1 cellular context compared by ENCODE assay signal in genomic region chr7:56106108-56107073, GRCh38.
TF ChIP-seq lines count a peak whose summit lies in the region.

CHCHD2 (minus strand) TSS chr7:56106476; CDS start chr7:56106413, 63 bp downstream.

TF ChIP-seq in H1, 55 proteins besides CTCF, POLR2A, EP300 and RAD21 (continued from another document):
- TF ChIP-seq USF2 (IDR thresholded peaks at IDR 0.05; ENCODE audit: low read length) (0 out of 2 replicates have a peak, but pooled peaks have one; percentile 15), E2F6 (IDR thresholded peaks at IDR 0.05) (peak; percentile 36; the same call in 1 of the 2 replicates), CEBPB (IDR thresholded peaks at IDR 0.05; ENCODE audit: low read depth, low read length) (no peak), YY1 (IDR thresholded peaks at IDR 0.05; ENCODE audit: low read depth, low read length) (no peak), SRF (IDR thresholded peaks at IDR 0.05; ENCODE audit: low read depth, low read length) (no peak), SIRT6 (IDR thresholded peaks at IDR 0.05; ENCODE audit: low read length) (no peak), BCL11A (IDR thresholded peaks at IDR 0.05; ENCODE audit: low read depth in 2 of 2, low read length in 2 of 2) (no peak), TAF1 (IDR thresholded peaks at IDR 0.05; ENCODE audit: low read depth, low read length) (peak; percentile 73), KDM5A (IDR thresholded peaks at IDR 0.05; ENCODE audit: low read length) (0 out of 2 replicates have a peak, but pooled peaks have one; percentile 17), TAF7 (optimal IDR thresholded peaks at IDR 0.05; ENCODE audit: borderline replicate concordance, low read depth, low read length) (peak; percentile 45), TEAD4 (IDR thresholded peaks at IDR 0.05; ENCODE audit: low read depth, low read length) (no peak), TBP (IDR thresholded peaks at IDR 0.05; ENCODE audit: low read depth, low read length) (peak; percentile 62; the same call in 1 of the 2 replicates), ATF2 (IDR thresholded peaks at IDR 0.05; ENCODE audit: low read length) (no peak), EGR1 (IDR thresholded peaks at IDR 0.05; ENCODE audit: borderline replicate concordance, low read depth, low read length) (no peak), KDM1A (IDR thresholded peaks at IDR 0.05; ENCODE audit: borderline replicate concordance, low read length) (no peak), SP4 (IDR thresholded peaks at IDR 0.05; ENCODE audit: low read length) (no peak), CREB1 (IDR thresholded peaks at IDR 0.05) (no peak), CTBP2 (IDR thresholded peaks at IDR 0.05; ENCODE audit: borderline replicate concordance, insufficient read depth, insufficient read length, low read length) (no peak), ATF3 (IDR thresholded peaks at IDR 0.05; ENCODE audit: insufficient read depth, low read depth, low read length) (no peak), MAX (IDR thresholded peaks at IDR 0.05) (0 out of 2 replicates have a peak, but pooled peaks have one; percentile 33), CHD7 (IDR thresholded peaks at IDR 0.05; ENCODE audit: insufficient replicate concordance, low read length) (no peak), GABPA (IDR thresholded peaks at IDR 0.05; ENCODE audit: borderline replicate concordance, insufficient read depth, low read length) (peak; percentile 89), CHD2 (IDR thresholded peaks at IDR 0.05; ENCODE audit: low read length) (peak; percentile 63), SIN3A (conservative IDR thresholded peaks at IDR 0.05 in 1 of 2, IDR thresholded peaks at IDR 0.05 in 1 of 2; ENCODE audit: low read depth in 1 of 2, low read length in 2 of 2) (0 out of 4 replicates have a peak, but pooled peaks of 1 of the 2 experiments have one; percentile 19), KDM4A (IDR thresholded peaks at IDR 0.05; ENCODE audit: low read depth, low read length, severe bottlenecking) (no peak), SP1 (IDR thresholded peaks at IDR 0.05; ENCODE audit: low read depth, low read length) (peak; percentile 88)
